In genomic region chr3:114056130-114057010, GRCh38 we compare ENCODE assay signal across 8 cellular contexts. TPM values are rescaled to one million over a fixed set of nuclear protein-coding genes. Genes with fewer than 3 reads are reported as not detected.
DNase-seq lines count a peak whose midpoint lies in the region; ATAC-seq and TF ChIP-seq lines count a peak whose summit lies in the region.

A gene with protein sequence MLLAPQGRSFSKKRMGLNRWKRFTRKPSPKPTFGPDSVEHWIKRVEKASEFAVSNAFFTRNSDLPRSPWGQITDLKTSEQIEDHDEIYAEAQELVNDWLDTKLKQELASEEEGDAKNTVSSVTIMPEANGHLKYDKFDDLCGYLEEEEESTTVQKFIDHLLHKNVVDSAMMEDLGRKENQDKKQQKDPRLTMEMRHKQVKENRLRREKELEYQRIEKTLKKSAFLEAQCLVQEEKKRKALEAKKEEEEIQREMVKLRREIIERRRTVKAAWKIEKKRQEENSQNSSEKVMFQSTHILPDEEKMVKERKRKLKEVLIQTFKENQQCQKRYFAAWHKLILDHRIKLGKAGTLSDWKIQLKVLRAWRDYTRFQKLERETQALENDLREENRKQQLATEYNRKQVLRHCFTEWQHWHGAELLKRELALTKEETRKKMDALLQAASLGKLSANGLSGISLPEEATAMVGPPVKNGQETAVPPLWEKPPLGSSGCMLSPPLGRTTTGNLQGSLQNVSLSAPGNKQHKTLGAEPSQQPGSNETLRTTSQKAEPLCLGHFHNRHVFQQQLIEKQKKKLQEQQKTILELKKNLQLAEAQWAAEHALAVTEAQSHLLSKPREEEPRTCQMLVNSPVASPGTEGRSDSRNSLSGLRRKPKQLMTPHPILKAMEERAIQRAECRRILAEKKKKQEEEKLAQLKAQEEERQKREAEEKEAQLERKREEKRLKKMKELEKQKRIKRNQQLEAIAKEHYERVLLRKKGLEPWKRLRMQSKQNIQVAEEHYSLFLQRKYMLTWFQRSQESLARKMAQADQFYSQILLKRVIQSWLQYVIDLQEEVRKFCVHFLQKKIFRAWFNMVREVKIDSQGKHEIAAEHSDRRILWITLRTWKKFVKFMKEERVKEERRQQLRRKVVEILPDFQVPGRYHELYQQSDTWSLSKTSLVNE (minus strand): TSS chr3:114056526. CDS start chr3:114056466, 60 bp downstream.
Gene QTRT2, plus strand, starts transcription at chr3:114056737. Its CDS starts 8,521 bp downstream, at chr3:114065258.

- peak; percentile 92 for DNase-seq in GM13976 (ENCODE audit: low spot score)
- DNase-seq in NCI-H1436 treated with DMSO at 0.1 percent for 48 hours (lab: John Stamatoyannopoulos, UW) = peak; percentile 99
- DNase-seq in T follicular helper cell (ENCODE audit: low read depth) = peak; percentile 99
- peak; percentile 99 for DNase-seq in amniotic epithelial cell (ENCODE audit: low read depth)
- peak; percentile 96 to 100 for DNase-seq in heart right ventricle
- peak; percentile 99 for DNase-seq in pons (ENCODE audit: low spot score)
- DNase-seq in upper lobe of left lung = peak; percentile 93 to 99

- H3K27ac ChIP-seq in heart right ventricle (peak within 1 kb of the TSS; percentile 16 to 89 (median 82)), upper lobe of left lung (peak within 1 kb of the TSS; percentile 79 to 83 (median 82))

- peaks cover 0 to 31% (median 16%) of the 10 kb centered on the region in 9 donors for H3K4me1 ChIP-seq in heart right ventricle
- H3K4me1 ChIP-seq in upper lobe of left lung = peaks cover 12 to 31% (median 19%) of the 10 kb centered on the region in 4 donors

- H3K4me3 ChIP-seq in heart right ventricle (peak within 1 kb of the TSS; percentile 58 to 85 (median 72)), upper lobe of left lung (peak within 1 kb of the TSS; percentile 61 to 91 (median 81))

- H3K36me3 ChIP-seq in heart right ventricle = peaks cover 0 to 8% (median 0%) of the 10 kb centered on the region in 9 donors
- no peaks in the 10 kb centered on the region for H3K36me3 ChIP-seq in upper lobe of left lung

- ATAC-seq in HG02852 (IDR thresholded peaks at IDR 0.05; ENCODE audit: unreplicated experiment) (peak; percentile 97), heart right ventricle (peak; percentile 99 to 100 (median 100)), upper lobe of left lung (ENCODE audit: low FRiP score in 2 of 2) (peak; percentile 100)

- intact Hi-C loops in heart right ventricle (cut with DNase I) = loop anchor here in 5 of 10 donors (5.0 to 10.0 kb wide), 7 partner anchors 98 to 319 kb away; partner anchors contain the start of genes ATP6V1A (in 2 of the 5), NAA50 (in 2 of the 5) and ZDHHC23 (in 2 of the 5)

- peak in 2 of 4 donors; percentile 37 to 60 for TF ChIP-seq POLR2A in upper lobe of left lung (IDR thresholded peaks at IDR 0.05)

- TF ChIP-seq CTCF in GM13976 (IDR thresholded peaks at IDR 0.05; ENCODE audit: borderline replicate concordance, control extremely low read depth, extremely low read depth, insufficient read depth, missing control alignments) (no peak), heart right ventricle (IDR thresholded peaks at IDR 0.05) (no peak), upper lobe of left lung (IDR thresholded peaks at IDR 0.05) (peak in 2 of 6 experiments; percentile 3 to 36)

- in situ Hi-C loops in GM13976 (cut with MboI; ENCODE audit: low sequenced_read_pairs, unreplicated experiment) = no loop called here

- peak in 1 of 4 donors; percentile 2 for TF ChIP-seq EP300 in upper lobe of left lung (IDR thresholded peaks at IDR 0.05)

- H3K27me3 ChIP-seq in heart right ventricle (no peaks in the 10 kb centered on the region), upper lobe of left lung (no peaks in the 10 kb centered on the region)

- 0% methylated on average over 49 of the region's 49 CpGs for WGBS in heart right ventricle, 2 donors
- WGBS in upper lobe of left lung, 2 donors = 0 to 1% methylated on average over 16 to 47 of the region's 49 CpGs

- H3K9me3 ChIP-seq in heart right ventricle (no peaks in the 10 kb centered on the region), upper lobe of left lung (no peaks in the 10 kb centered on the region)

RNA-seq across cellular contexts. Expression of the first gene that starts in this region (rescaled TPM):
- total RNA-seq in heart right ventricle (1 to 10 TPM in 8 of 10 donors, under 1 TPM in 2; 0.68 to 3.6 (median 1.8) TPM), upper lobe of left lung (10 to 100 TPM in 3 of 6 donors, 1 to 10 TPM in 3; 3.8 to 27.2 (median 9.1) TPM)
- polyA plus RNA-seq in heart right ventricle = 1 to 10 TPM in 1 of 2 donors, under 1 TPM in 1; 0.51 to 2.2 TPM

RNA-seq across cellular contexts. Expression of gene QTRT2, which starts in this region (rescaled TPM):
- total RNA-seq in heart right ventricle = 1 to 10 TPM; 3.6 to 9.7 (median 5.2) TPM
- 1 to 10 TPM; 3.4 to 4.2 TPM for polyA plus RNA-seq in heart right ventricle
- 10 to 100 TPM; 14.7 to 25.7 (median 22.8) TPM for total RNA-seq in upper lobe of left lung

Comparison
In these comparisons a context has a peak if more than half of its experiments do, and no peak if none do; other contexts are left out.
1. Peak in every context shown above with its lines: DNase-seq, ATAC-seq, H3K4me3 ChIP-seq and H3K27ac ChIP-seq.